In the genomic region with DNA sequence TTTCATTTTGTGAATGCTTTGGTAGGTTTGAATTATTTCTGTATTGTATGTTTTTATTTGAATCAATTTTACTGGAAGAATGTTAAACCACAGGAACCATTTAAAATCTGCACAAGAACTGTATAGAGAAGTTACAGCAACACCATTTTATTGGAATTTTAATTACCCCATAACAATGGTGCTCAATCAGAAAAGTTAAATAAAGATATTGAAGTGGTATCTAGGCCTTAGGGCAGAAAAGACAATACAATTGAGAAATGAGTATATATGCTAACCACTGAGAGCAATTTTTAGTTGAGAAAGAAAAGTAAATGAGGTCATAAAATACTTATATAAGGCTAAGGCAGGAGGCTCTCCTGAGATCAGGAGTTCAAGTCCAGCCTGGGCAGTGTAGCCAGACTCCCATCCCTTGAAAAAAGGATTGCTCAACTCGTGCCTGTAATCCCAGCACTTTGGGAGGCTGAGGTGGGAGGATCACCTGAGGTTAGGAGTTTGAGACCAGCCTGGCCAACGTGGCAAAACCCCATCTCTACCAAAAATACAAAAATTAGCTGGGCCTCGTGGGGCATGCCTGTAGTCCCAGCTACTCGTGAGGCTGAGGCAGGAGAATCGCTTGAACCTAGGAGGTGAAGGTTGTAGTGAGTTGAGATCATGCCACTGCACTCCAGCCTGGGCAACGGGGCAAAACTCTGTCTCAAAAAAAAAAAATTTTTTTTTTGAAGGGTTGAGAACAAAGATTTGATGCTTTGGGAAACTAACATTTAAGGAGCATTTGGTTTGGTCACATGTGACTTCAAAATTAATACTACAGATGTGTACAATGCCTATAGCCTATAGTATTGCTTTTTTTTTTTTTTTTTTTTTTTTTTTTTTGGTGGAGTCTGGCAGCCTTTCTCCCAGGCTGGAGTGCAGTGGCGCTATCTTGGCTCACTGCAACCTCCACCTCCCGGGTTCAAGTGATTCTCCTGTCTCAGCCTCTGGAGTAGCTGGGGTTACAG, we compare ENCODE assay signal across 12 cellular contexts. TPM values are rescaled to one million over a fixed set of nuclear protein-coding genes. Genes with fewer than 3 reads are reported as not detected.
DNase-seq lines count a peak whose midpoint lies in the region; ATAC-seq, FAIRE-seq and TF ChIP-seq lines count a peak whose summit lies in the region.
"Had no signal": no experiment of that assay in that cellular context is flagged by ENCODE, and none has a peak within 500 bp of the region (broad histone marks: within the 10 kb centered on the region; RNA-seq: fewer than 3 reads in every experiment).

No MANE protein-coding gene starts in this region.

- FAIRE-seq in keratinocyte (lab: Jason Lieb, UNC), result no peak
- FAIRE-seq in frontal cortex (lab: Jason Lieb, UNC), result no peak

- TF ChIP-seq CTCF in keratinocyte (optimal IDR thresholded peaks at IDR 0.05 in 1 of 3, IDR thresholded peaks at IDR 0.05 in 1 of 3, conservative IDR thresholded peaks at IDR 0.05 in 1 of 3; ENCODE audit: extremely low read depth in 1 of 3, insufficient read depth in 2 of 3, low read length in 3 of 3), result no peak

- H3K4me3 ChIP-seq in BLaER1 treated with 17β-estradiol and CSF1 and Interleukin-3, amounts not matched to agents 10 nM and 100 nM, result peak overlapping the region in 9 of 10 experiments; percentile 43 to 99 (median 94); a peak in 11 of 20 replicates
- peak overlapping the region in 2 of 3 experiments; percentile 68 to 96 for H3K4me3 ChIP-seq in keratinocyte (ENCODE audit: control insufficient read depth in 2 of 3, extremely low read depth in 1 of 3, insufficient read depth in 2 of 3, low read depth in 1 of 3, low read length in 3 of 3)

- intact Hi-C loops in sciatic nerve (cut with DNase I), result no loop called here

- peaks cover 26% of the 10 kb centered on the region for H3K36me3 Mint-ChIP-seq in activated CD4-positive, alpha-beta memory T cell treated with anti-CD3 and anti-CD28 coated beads, Interleukin-2, amount 10 ng/mL, durations not matched to agents 7 days and 5 days (ENCODE audit: low read depth)

- H4K20me1 ChIP-seq in BLaER1 treated with 17β-estradiol and CSF1 and Interleukin-3, amounts not matched to agents 10 nM and 100 nM, result peaks cover 0 to 45% (median 18%) of the 10 kb centered on the region in 11 experiments; a peak in 11 of 22 replicates
- peaks cover 2% of the 10 kb centered on the region for H4K20me1 ChIP-seq in keratinocyte (ENCODE audit: control insufficient read depth, extremely low read depth, insufficient read depth, low read length)

- H3K36me3 ChIP-seq in BLaER1 treated with 17β-estradiol and CSF1 and Interleukin-3, amounts not matched to agents 10 nM and 100 nM, result peaks cover 0 to 16% (median 3%) of the 10 kb centered on the region in 11 experiments; a peak in 5 of 22 replicates
- H3K36me3 ChIP-seq in keratinocyte (ENCODE audit: control insufficient read depth in 2 of 2, extremely low read depth in 1 of 2, insufficient read depth in 2 of 2, low read length in 2 of 2), result no peaks in the 10 kb centered on the region

- peaks cover 3% of the 10 kb centered on the region for H3K9me3 Mint-ChIP-seq in activated CD4-positive, alpha-beta memory T cell treated with anti-CD3 and anti-CD28 coated beads, Interleukin-2, amount 10 ng/mL, durations not matched to agents 7 days and 5 days

- peak overlapping the region in 9 of 11 experiments; percentile 8 to 99 (median 38); a peak in 11 of 22 replicates for H3K9ac ChIP-seq in BLaER1 treated with 17β-estradiol and CSF1 and Interleukin-3, amounts not matched to agents 10 nM and 100 nM
- H3K9ac ChIP-seq in keratinocyte (ENCODE audit: control insufficient read depth, extremely low read depth, insufficient read depth, low read length), result peak overlapping the region; percentile 96

- H3K4me3 Mint-ChIP-seq in activated CD4-positive, alpha-beta memory T cell treated with anti-CD3 and anti-CD28 coated beads, Interleukin-2, amount 10 ng/mL, durations not matched to agents 7 days and 5 days, result peak overlapping the region; percentile 60

- H3K79me2 ChIP-seq in keratinocyte (ENCODE audit: control insufficient read depth, insufficient read depth, low read length), result peaks cover 67% of the 10 kb centered on the region

- peak overlapping the region in 10 of 11 experiments; percentile 13 to 100 (median 47); a peak in 13 of 22 replicates for H3K27ac ChIP-seq in BLaER1 treated with 17β-estradiol and CSF1 and Interleukin-3, amounts not matched to agents 10 nM and 100 nM
- H3K27ac ChIP-seq in keratinocyte (ENCODE audit: control insufficient read depth, insufficient read depth, low read length), result peak overlapping the region; percentile 91
- H3K27ac ChIP-seq: SJSA1 had no signal

- H3K9me3 ChIP-seq in BLaER1 treated with 17β-estradiol and CSF1 and Interleukin-3, amounts not matched to agents 10 nM and 100 nM (replicated peaks in 1 of 11), result peaks cover 0 to 5% (median 0%) of the 10 kb centered on the region in 11 experiments; a peak in 9 of 22 replicates
- H3K9me3 ChIP-seq in keratinocyte (ENCODE audit: control insufficient read depth, low read depth, low read length), result no peaks in the 10 kb centered on the region
- H3K9me3 ChIP-seq: SJSA1, testis had no signal

- POLR2A ChIA-PET in HEK293T (lab: Yijun Ruan, JAX), result no interaction called here
- POLR2A ChIA-PET in activated CD4-positive, alpha-beta memory T cell treated with anti-CD3 and anti-CD28 coated beads, Interleukin-2, amount 10 ng/mL, durations not matched to agents 7 days and 5 days (lab: Charles Lee), result interaction anchor here (0.6 to 1.4 kb wide), 2 partner anchors 39 to 201 kb away, joined by 3 read pairs; no protein-coding TSS in a partner anchor

- CTCF ChIA-PET in HEK293T (lab: Yijun Ruan, JAX), result no interaction called here
- CTCF ChIA-PET in activated CD4-positive, alpha-beta memory T cell treated with anti-CD3 and anti-CD28 coated beads, Interleukin-2, amount 10 ng/mL, durations not matched to agents 7 days and 5 days (lab: Charles Lee), result no interaction called here

- no peaks in the 10 kb centered on the region for H3K27me3 ChIP-seq in BLaER1 treated with 17β-estradiol and CSF1 and Interleukin-3, amounts not matched to agents 10 nM and 100 nM
- H3K27me3 ChIP-seq in keratinocyte (ENCODE audit: control insufficient read depth, extremely low read depth, insufficient read depth, low read length), result no peaks in the 10 kb centered on the region
- H3K27me3 ChIP-seq: SJSA1, testis had no signal

- no peak for DNase-seq in HEK293T (ENCODE audit: extremely low spot score)
- DNase-seq in activated CD4-positive, alpha-beta memory T cell treated with anti-CD3 and anti-CD28 coated beads, Interleukin-2, amount 10 ng/mL, durations not matched to agents 7 days and 5 days, result no peak
- DNase-seq in keratinocyte (ENCODE audit: low read depth, low spot score), result no peak
- no peak for DNase-seq in sciatic nerve (ENCODE audit: low spot score)
- no peak for DNase-seq in frontal cortex (ENCODE audit: low spot score in 2 of 2)
- no peak for DNase-seq in mucosa of gallbladder (ENCODE audit: low spot score)
- DNase-seq: activated gamma-delta T cell, NCI-H1105 treated with DMSO at 0.1 percent for 48 hours, testis had no signal

- no peak overlapping the region for H2AFZ ChIP-seq in keratinocyte (ENCODE audit: control insufficient read depth, low read length)

- H3K4me2 ChIP-seq in BLaER1 treated with 17β-estradiol and CSF1 and Interleukin-3, amounts not matched to agents 10 nM and 100 nM, result peak overlapping the region; percentile 44 to 92 (median 83)
- peak overlapping the region; percentile 90 for H3K4me2 ChIP-seq in keratinocyte (ENCODE audit: control insufficient read depth, extremely low read depth, insufficient read depth, low read depth, low read length)

- no peak for ATAC-seq in sciatic nerve
- no peak for ATAC-seq in GM21825 (IDR thresholded peaks at IDR 0.05; ENCODE audit: unreplicated experiment)

- dilution Hi-C loops in keratinocyte (cut with MboI; ENCODE audit: extremely low pct_ligation_motif_present, low sequenced_read_pairs), result no loop called here

- H3K27ac Mint-ChIP-seq in activated CD4-positive, alpha-beta memory T cell treated with anti-CD3 and anti-CD28 coated beads, Interleukin-2, amount 10 ng/mL, durations not matched to agents 7 days and 5 days, result peak overlapping the region; percentile 75

- no peaks in the 10 kb centered on the region for H3K27me3 Mint-ChIP-seq in activated CD4-positive, alpha-beta memory T cell treated with anti-CD3 and anti-CD28 coated beads, Interleukin-2, amount 10 ng/mL, durations not matched to agents 7 days and 5 days

- peaks cover 32 to 67% (median 52%) of the 10 kb centered on the region in 10 experiments for H3K4me1 ChIP-seq in BLaER1 treated with 17β-estradiol and CSF1 and Interleukin-3, amounts not matched to agents 10 nM and 100 nM
- H3K4me1 ChIP-seq in keratinocyte (ENCODE audit: control insufficient read depth, extremely low read depth, insufficient read depth, low read length), result peaks cover 4% of the 10 kb centered on the region

- no peaks in the 10 kb centered on the region for H3K9me1 ChIP-seq in keratinocyte (ENCODE audit: control insufficient read depth, extremely low read depth, insufficient read depth, low read length)

- H3K4me1 Mint-ChIP-seq in activated CD4-positive, alpha-beta memory T cell treated with anti-CD3 and anti-CD28 coated beads, Interleukin-2, amount 10 ng/mL, durations not matched to agents 7 days and 5 days, result peaks cover 43% of the 10 kb centered on the region

TF ChIP-seq in HEK293T, 16 proteins besides CTCF, POLR2A, EP300 and RAD21:
- TF ChIP-seq NFRKB (IDR thresholded peaks at IDR 0.05) (no peak), SUZ12 (IDR thresholded peaks at IDR 0.05) (no peak), ZNF384 (IDR thresholded peaks at IDR 0.05) (peak; percentile 65)

RNA-seq across cellular contexts. Expression of gene FOXN2, which starts 2.6 kb away (rescaled TPM):
- 10 to 100 TPM; 60.8 to 62.0 TPM for total RNA-seq in activated CD4-positive, alpha-beta memory T cell treated with anti-CD3 and anti-CD28 coated beads, Interleukin-2, amount 10 ng/mL, durations not matched to agents 7 days and 5 days
- polyA plus RNA-seq in keratinocyte, result 12.2 to 19.6 TPM (median 15.5 TPM) in 3 replicates
- polyA plus RNA-seq in keratinocyte (2011; ENCODE audit: low read depth), result 6.6 TPM
- polyA plus RNA-seq in keratinocyte (2011; cell fraction: cytosol; rRNA removed), result 6.9 and 13.6 TPM in 2 replicates
- 17.2 and 20.3 TPM in 2 replicates for polyA plus RNA-seq in keratinocyte (2011; cell fraction: nucleus; rRNA removed)
- polyA plus RNA-seq in keratinocyte (2012; ENCODE audit: low replicate concordance), result 8.8 and 12.3 TPM in 2 replicates
- 5.8 to 44.3 TPM (median 23.1 TPM) in 3 replicates for polyA minus RNA-seq in keratinocyte
- polyA minus RNA-seq in keratinocyte (2011; cell fraction: cytosol; rRNA and poly(A)+ RNA removed), result 14.2 TPM
- 21.6 and 41.6 TPM in 2 replicates for polyA minus RNA-seq in keratinocyte (2011; cell fraction: nucleus; rRNA and poly(A)+ RNA removed)
- total RNA-seq in sciatic nerve, result 45.4 TPM
- 48.5 TPM for total RNA-seq in frontal cortex
- total RNA-seq in mucosa of gallbladder, result 20.5 TPM
